In genomic region chr9:100473271-100474081, GRCh38 we compare ENCODE assay signal across 8 cellular contexts. TPM values are rescaled to one million over a fixed set of nuclear protein-coding genes. Genes with fewer than 3 reads are reported as not detected.
DNase-seq lines count a peak whose midpoint lies in the region; ATAC-seq, FAIRE-seq and TF ChIP-seq lines count a peak whose summit lies in the region.

No MANE protein-coding gene starts in this region.

- H3K9me3 ChIP-seq in pancreas, result no peaks in the 10 kb centered on the region

- DNase-seq in activated CD4-positive, alpha-beta T cell treated with anti-CD3 and anti-CD28 coated beads for 24 hours (ENCODE audit: low read depth in 2 of 2), result peak; percentile 1 to 12
- DNase-seq in activated CD4-positive, alpha-beta T cell treated with anti-CD3 and anti-CD28 coated beads for 1 hour, result no peak
- DNase-seq in NOMO-1 treated with dmso at 0.1 percent for 144 hours (lab: John Stamatoyannopoulos, UW; ENCODE audit: unreplicated experiment), result peak; percentile 13
- peak; percentile 1 for DNase-seq in activated T-helper 9 cell treated with anti-CD3 and anti-CD28 coated beads, Interleukin-2, amount 50 U/mL, for 16 hours (ENCODE audit: low read depth)
- DNase-seq in globus pallidus (ENCODE audit: low spot score), result peak; percentile 41
- peak in 5 of 6 donors; percentile 15 to 72 (median 30) for DNase-seq in pancreas
- DNase-seq in medulla oblongata (ENCODE audit: extremely low spot score), result no peak

- no peaks in the 10 kb centered on the region for H3K4me1 ChIP-seq in pancreas

- no peak for TF ChIP-seq CTCF in pancreas (IDR thresholded peaks at IDR 0.05)

- H3K4me3 ChIP-seq in pancreas, result peak overlapping the region; percentile 36 to 69 (median 58)

- FAIRE-seq in pancreas (lab: Jason Lieb, UNC), result no peak

- ATAC-seq in HG02970 (IDR thresholded peaks at IDR 0.05; ENCODE audit: low FRiP score, unreplicated experiment) (peak; percentile 47), pancreas (peak; percentile 67 to 77 (median 72))

- H3K27me3 ChIP-seq in pancreas, result no peaks in the 10 kb centered on the region

- H3K27ac ChIP-seq in pancreas, result no peak overlapping the region

- 1% methylated on average over 85 to 109 of the region's 110 CpGs for WGBS in pancreas, 2 donors

- no peaks in the 10 kb centered on the region for H3K36me3 ChIP-seq in pancreas

- intact Hi-C loops in pancreas (cut with DNase I), result no loop called here

RNA-seq across cellular contexts. Expression of gene TMEFF1, which starts 0.5 kb away (rescaled TPM):
- total RNA-seq in pancreas, result under 1 TPM in 4 of 6 donors, not detected in 2; 0.09 to 0.32 (median 0.22) TPM
- not detected for polyA plus RNA-seq in pancreas

RNA-seq across cellular contexts. Expression of gene MSANTD3, which starts 46.5 kb away (rescaled TPM):
- total RNA-seq in pancreas, result 10 to 100 TPM in 2 of 6 donors, 1 to 10 TPM in 4; 6.0 to 15.0 (median 8.0) TPM
- 1 to 10 TPM; 7.5 to 8.9 TPM for polyA plus RNA-seq in pancreas

Comparison
In these comparisons a context has a peak if more than half of its experiments do, and no peak if none do; other contexts are left out.
1. DNase-seq: peak in activated CD4-positive, alpha-beta T cell treated with anti-CD3 and anti-CD28 coated beads for 24 hours (2 of 2), NOMO-1 treated with dmso at 0.1 percent for 144 hours (single experiment), activated T-helper 9 cell treated with anti-CD3 and anti-CD28 coated beads, Interleukin-2, amount 50 U/mL, for 16 hours (single experiment), globus pallidus (single experiment) and pancreas (5 of 6); none in activated CD4-positive, alpha-beta T cell treated with anti-CD3 and anti-CD28 coated beads for 1 hour (single experiment) and medulla oblongata (single experiment).